In the genomic region with DNA sequence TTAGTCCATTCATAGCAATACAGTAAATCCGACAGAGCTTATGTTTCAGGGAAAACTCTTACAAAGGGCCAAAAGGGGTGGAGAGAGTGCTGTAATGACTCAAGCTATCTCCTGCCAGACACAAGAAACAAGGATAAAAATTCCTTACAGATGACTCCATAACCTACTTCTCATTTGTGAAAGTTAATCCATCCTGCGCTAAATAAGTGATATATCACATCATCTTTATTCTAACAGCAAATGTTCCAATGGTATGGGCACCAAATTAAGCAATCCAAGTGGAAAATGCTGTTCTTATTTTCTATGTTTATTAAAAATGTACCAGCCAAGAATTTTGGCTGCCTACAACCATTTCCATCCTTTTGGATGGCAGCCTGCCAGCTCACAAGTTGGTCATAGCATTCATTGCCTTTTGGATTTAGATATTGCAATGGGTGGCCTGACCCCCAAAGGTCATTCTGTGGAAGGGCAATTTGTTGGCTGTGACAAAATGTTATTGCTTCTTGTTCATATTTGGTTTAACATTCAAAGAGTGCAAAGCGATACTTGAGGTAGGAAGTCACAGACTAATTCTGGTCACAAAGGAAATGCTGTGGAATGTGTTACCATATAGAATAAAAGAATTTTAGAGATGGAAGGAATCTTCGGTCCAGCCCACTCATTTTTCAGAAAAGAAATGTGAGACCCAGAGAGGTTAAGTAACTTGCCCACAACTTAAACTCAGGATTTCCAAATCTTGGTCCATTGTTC, we compare ENCODE assay signal across 1 cellular context.
TF ChIP-seq lines count a peak whose summit lies in the region.

No MANE protein-coding gene starts in this region.

TF ChIP-seq in GM23338, 12 proteins besides CTCF, POLR2A, EP300 and RAD21 (continued from another document):
- TF ChIP-seq ZNF331 (CRISPR knock-in tag; IDR thresholded peaks at IDR 0.05; ENCODE audit: low read depth) (no peak), EZH2 (IDR thresholded peaks at IDR 0.05; ENCODE audit: low read depth, unreplicated experiment) (no peak), EZH2phosphoT487 (IDR thresholded peaks at IDR 0.05; ENCODE audit: unreplicated experiment) (no peak), NANOG (IDR thresholded peaks at IDR 0.05; ENCODE audit: borderline replicate concordance) (no peak), JUNB (IDR thresholded peaks at IDR 0.05; ENCODE audit: unreplicated experiment) (no peak), CREB1 (CRISPR knock-in tag; IDR thresholded peaks at IDR 0.05; ENCODE audit: low read depth) (no peak), REST (IDR thresholded peaks at IDR 0.05; ENCODE audit: unreplicated experiment) (no peak), POLR2AphosphoS5 (IDR thresholded peaks at IDR 0.05; ENCODE audit: low read depth) (no peak), ZNF114 (CRISPR knock-in tag; IDR thresholded peaks at IDR 0.05) (no peak), STAT1 (IDR thresholded peaks at IDR 0.05; ENCODE audit: unreplicated experiment) (no peak)
- TF ChIP-seq, protein P1, sequence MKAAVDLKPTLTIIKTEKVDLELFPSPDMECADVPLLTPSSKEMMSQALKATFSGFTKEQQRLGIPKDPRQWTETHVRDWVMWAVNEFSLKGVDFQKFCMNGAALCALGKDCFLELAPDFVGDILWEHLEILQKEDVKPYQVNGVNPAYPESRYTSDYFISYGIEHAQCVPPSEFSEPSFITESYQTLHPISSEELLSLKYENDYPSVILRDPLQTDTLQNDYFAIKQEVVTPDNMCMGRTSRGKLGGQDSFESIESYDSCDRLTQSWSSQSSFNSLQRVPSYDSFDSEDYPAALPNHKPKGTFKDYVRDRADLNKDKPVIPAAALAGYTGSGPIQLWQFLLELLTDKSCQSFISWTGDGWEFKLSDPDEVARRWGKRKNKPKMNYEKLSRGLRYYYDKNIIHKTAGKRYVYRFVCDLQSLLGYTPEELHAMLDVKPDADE (IDR thresholded peaks at IDR 0.05) = no peak
TF ChIP-seq in GM23338: peak in this region for 0.
